ENCODE assay signal across 6 cellular contexts in genomic region chr20:54846948-54847347, GRCh38.
"Had no signal": no experiment of that assay in that cellular context is flagged by ENCODE, and none has a peak within 500 bp of the region (broad histone marks: within the 10 kb centered on the region; RNA-seq: fewer than 3 reads in every experiment).

No MANE protein-coding gene starts in this region.

- DNase-seq: IMR-90, KBM-7, KG1 had no signal

- H3K9ac ChIP-seq: KMS-11 had no signal

- H3K4me3 ChIP-seq: K562 had no signal

- H3K27ac ChIP-seq: HL-60, KMS-11 had no signal

- ATAC-seq: K562 had no signal

- H3K4me2 ChIP-seq: KMS-11 had no signal

- FAIRE-seq: K562 had no signal
